8 cellular contexts compared by ENCODE assay signal in genomic region chr4:2861631-2862436, GRCh38. TPM values are rescaled to one million over a fixed set of nuclear protein-coding genes. Genes with fewer than 3 reads are reported as not detected.
A peak's percentile ranks its signal among the peaks of the same experiment; 100 is the strongest.
DNase-seq lines count a peak whose midpoint lies in the region; TF ChIP-seq lines count a peak whose summit lies in the region.

No MANE protein-coding gene starts in this region.

- peaks cover 2% of the 10 kb centered on the region for H3K27me3 Mint-ChIP-seq in neural progenitor cell (ENCODE audit: insufficient read depth, low read depth)

- no peak overlapping the region for H3K9ac ChIP-seq in neural progenitor cell

- H3F3A ChIP-seq in neural progenitor cell (ENCODE audit: low read depth) (peaks cover 13% of the 10 kb centered on the region), PC-9 (ENCODE audit: insufficient read depth, low read depth) (no peaks in the 10 kb centered on the region; the same call in 1 of the 2 replicates)

- H3K27me3 ChIP-seq in esophagus muscularis mucosa = no peaks in the 10 kb centered on the region
- H3K27me3 ChIP-seq in neural progenitor cell = no peaks in the 10 kb centered on the region
- no peaks in the 10 kb centered on the region for H3K27me3 ChIP-seq in PC-9 (ENCODE audit: insufficient read depth, low read depth)

- H3K9me3 ChIP-seq in esophagus muscularis mucosa (no peaks in the 10 kb centered on the region), neural progenitor cell (ENCODE audit: low read depth) (no peaks in the 10 kb centered on the region), PC-9 (ENCODE audit: insufficient read depth, low read depth) (no peaks in the 10 kb centered on the region)

- H3K27ac Mint-ChIP-seq in neural progenitor cell = no peak overlapping the region

- H3K27ac ChIP-seq in C4-2B (0 out of 2 replicates have a peak overlapping the region, but pooled peaks have one; percentile 12), esophagus muscularis mucosa (replicated peaks in 1 of 4) (peak overlapping the region; percentile 49 to 63 (median 59)), neural progenitor cell (no peak overlapping the region), PC-9 (no peak overlapping the region)

- peaks cover 5% of the 10 kb centered on the region for H3K36me3 Mint-ChIP-seq in neural progenitor cell

- H3K4me1 Mint-ChIP-seq in neural progenitor cell = peaks cover 34% of the 10 kb centered on the region

- DNase-seq in LNCaP clone FGC (ENCODE audit: low read depth) = peak; percentile 38
- no peak for DNase-seq in esophagus muscularis mucosa (ENCODE audit: extremely low spot score)
- no peak for DNase-seq in neural progenitor cell (ENCODE audit: low spot score)
- no peak for DNase-seq in globus pallidus (ENCODE audit: low spot score)
- DNase-seq in foreskin melanocyte = no peak
- DNase-seq in iPS-NIHi11 (ENCODE audit: low spot score) = no peak
- DNase-seq in PC-9 = no peak

- H3K4me3 ChIP-seq in LNCaP clone FGC (ENCODE audit: low read depth, low read length) (no peak overlapping the region), esophagus muscularis mucosa (peak overlapping the region in 3 of 4 donors; percentile 1 to 21 (median 3)), neural progenitor cell (no peak overlapping the region), PC-9 (no peak overlapping the region)

- no peaks in the 10 kb centered on the region for H3K9me2 ChIP-seq in PC-9 (ENCODE audit: insufficient read depth)

- TF ChIP-seq CTCF in C4-2B (conservative IDR thresholded peaks at IDR 0.05) (no peak), LNCaP clone FGC (IDR thresholded peaks at IDR 0.05; ENCODE audit: control insufficient read depth, extremely low read depth, insufficient read depth) (no peak), esophagus muscularis mucosa (IDR thresholded peaks at IDR 0.05) (no peak), neural progenitor cell (IDR thresholded peaks at IDR 0.05) (no peak), PC-9 (conservative IDR thresholded peaks at IDR 0.05) (no peak)

- no peaks in the 10 kb centered on the region for H3K36me3 ChIP-seq in esophagus muscularis mucosa
- no peaks in the 10 kb centered on the region for H3K36me3 ChIP-seq in neural progenitor cell
- no peaks in the 10 kb centered on the region for H3K36me3 ChIP-seq in PC-9 (ENCODE audit: low read depth)

- peaks cover 98 to 100% (median 100%) of the 10 kb centered on the region in 4 donors for H3K4me1 ChIP-seq in esophagus muscularis mucosa
- H3K4me1 ChIP-seq in neural progenitor cell = peaks cover 36% of the 10 kb centered on the region
- peaks cover 15% of the 10 kb centered on the region for H3K4me1 ChIP-seq in PC-9 (replicated peaks; ENCODE audit: insufficient read depth)

- peaks cover 100% of the 10 kb centered on the region for H3K79me2 ChIP-seq in neural progenitor cell (ENCODE audit: low read depth)
- H3K79me2 ChIP-seq in PC-9 (ENCODE audit: low read depth) = peaks cover 50% of the 10 kb centered on the region

- TF ChIP-seq EP300 in esophagus muscularis mucosa (IDR thresholded peaks at IDR 0.05) = no peak

- BruUV-seq in PC-9 (replicated peaks; lab: Mats Ljungman, UMichigan) = no TSS peak

- H4K20me1 ChIP-seq in neural progenitor cell (ENCODE audit: low read depth) (peaks cover 92% of the 10 kb centered on the region), PC-9 (ENCODE audit: insufficient read depth) (no peaks in the 10 kb centered on the region; the same call in 1 of the 2 replicates)

- CTCF ChIA-PET in PC-9 (lab: Charles Lee) = interaction anchor here (0.5 to 0.6 kb wide), 2 partner anchors 52 to 257 kb away, joined by 3 read pairs; no protein-coding TSS in a partner anchor

- H3K9me3 Mint-ChIP-seq in neural progenitor cell = peaks cover 3% of the 10 kb centered on the region

- H3K4me2 ChIP-seq in neural progenitor cell (peak overlapping the region; percentile 49), PC-9 (no peak overlapping the region)

- 75% methylated on average over 4 of the region's 4 CpGs for WGBS in esophagus muscularis mucosa

- intact Hi-C loops in esophagus muscularis mucosa (cut with DNase I) (no loop called here), PC-9 (cut with micrococcal nuclease; ENCODE audit: unreplicated experiment) (no loop called here)

- H2AFZ ChIP-seq in neural progenitor cell (replicated peaks) (no peak overlapping the region), PC-9 (no peak overlapping the region)

- no peak overlapping the region for H3K4me3 Mint-ChIP-seq in neural progenitor cell

- no peak for TF ChIP-seq POLR2A in esophagus muscularis mucosa (IDR thresholded peaks at IDR 0.05; ENCODE audit: low read depth)

- POLR2A ChIA-PET in PC-9 (lab: Charles Lee; ENCODE audit: unreplicated experiment) = interaction anchor here (0.7 kb wide), 1 partner anchor 153 kb away, joined by 4 read pairs; no protein-coding TSS in a partner anchor

RNA-seq across cellular contexts. Expression of gene ADD1, which starts 18.2 kb away (rescaled TPM):
- 100 to 1,000 TPM; 253 to 402 (median 311) TPM for total RNA-seq in esophagus muscularis mucosa
- total RNA-seq in neural progenitor cell (ENCODE audit: low replicate concordance) = 131 and 140 TPM in 2 replicates
- total RNA-seq in PC-9 (2021) = 178 and 181 TPM in 2 replicates

Comparison
In these comparisons a context has a peak if more than half of its experiments do, and no peak if none do; other contexts are left out.
1. H3K27ac ChIP-seq: peak in C4-2B (single experiment) and esophagus muscularis mucosa (4 of 4); none in neural progenitor cell (single experiment) and PC-9 (single experiment).
2. H3K4me3 ChIP-seq: peak in esophagus muscularis mucosa (3 of 4); none in LNCaP clone FGC (single experiment), neural progenitor cell (single experiment) and PC-9 (single experiment).